ENCODE assay signal across 8 cellular contexts in the genomic region with DNA sequence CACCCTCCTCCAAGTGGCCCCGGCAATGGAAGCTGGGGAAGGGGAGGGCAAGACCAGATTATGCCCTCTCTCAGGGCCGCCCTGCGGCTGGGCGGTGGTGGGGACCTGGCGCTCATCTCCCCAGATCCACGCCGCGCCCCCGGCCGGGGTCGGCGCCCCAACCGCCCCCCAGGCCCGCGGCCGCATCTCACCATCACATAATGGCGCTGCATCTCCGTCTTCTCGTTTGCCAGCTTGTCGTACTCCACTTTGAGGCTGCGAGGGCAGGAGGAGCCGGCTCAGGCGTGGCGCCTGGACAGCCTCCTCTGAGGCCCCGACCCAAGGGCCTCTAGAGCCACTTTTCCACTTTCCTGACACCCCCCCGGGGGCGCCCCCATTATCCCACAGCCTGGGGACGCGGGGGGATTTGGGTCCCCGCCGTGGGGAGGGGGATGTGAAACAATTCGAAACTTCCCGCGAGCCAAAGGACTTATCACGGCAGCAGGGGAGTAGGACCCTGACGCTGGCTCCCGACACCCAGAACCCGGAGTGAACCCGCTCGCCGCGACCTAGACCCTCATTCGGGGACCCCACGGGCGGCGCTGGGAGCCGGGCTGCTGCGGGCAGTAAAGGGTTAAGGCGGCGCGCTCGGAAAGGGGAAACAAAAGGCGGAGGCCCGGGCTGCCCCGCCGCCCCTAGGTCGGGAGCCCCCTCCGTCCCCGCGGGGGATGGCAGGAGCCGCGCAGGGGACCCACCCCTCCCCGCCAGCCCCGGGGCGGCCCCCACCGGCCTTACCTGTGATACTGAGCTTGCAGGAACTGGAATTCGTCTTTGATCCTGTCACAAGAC. TPM values are rescaled to one million over a fixed set of nuclear protein-coding genes. Genes with fewer than 3 reads are reported as not detected.
DNase-seq lines count a peak whose midpoint lies in the region; ATAC-seq, FAIRE-seq and TF ChIP-seq lines count a peak whose summit lies in the region.

No MANE protein-coding gene starts in this region.

- no peak for TF ChIP-seq POLR2A in GM12878 (IDR thresholded peaks at IDR 0.05; ENCODE audit: low read depth, low read length)

- DNase-seq in NCI-H1105 treated with DMSO at 0.1 percent for 48 hours (lab: John Stamatoyannopoulos, UW) (peak; percentile 27), NCI-H1105 (lab: John Stamatoyannopoulos, UW) (no peak), SK-N-DZ (ENCODE audit: low spot score) (peak; percentile 71), GM12878 (ENCODE audit: low read depth, low spot score) (no peak), left colon (peak; percentile 50 to 75), AG08395 (ENCODE audit: low spot score) (no peak), COLO829 (ENCODE audit: low spot score) (no peak)
- peak; percentile 33 to 55 for DNase-seq in stimulated activated CD4-positive, alpha-beta T cell treated with anti-CD3 and anti-CD28 coated beads, Interleukin-4, amount 100 ng/mL, for 4 hours

- FAIRE-seq in GM12878 (lab: Jason Lieb, UNC) = no peak

- peaks cover 53% of the 10 kb centered on the region for H3K79me2 ChIP-seq in GM12878 (ENCODE audit: control insufficient read depth, insufficient read depth, low read length)

- H3K27me3 ChIP-seq in GM12878 (replicated peaks in 1 of 2; ENCODE audit: control insufficient read depth in 2 of 2, insufficient read depth in 2 of 2, low read length in 1 of 2) = peaks cover 0 to 3% of the 10 kb centered on the region in 2 experiments; a peak in 1 of 4 replicates

- peak overlapping the region; percentile 77 for H3K4me2 ChIP-seq in GM12878 (ENCODE audit: control insufficient read depth, insufficient read depth)

- intact Hi-C loops in GM12878 (cut with micrococcal nuclease; ENCODE audit: unreplicated experiment) = loop anchor here (2.0 to 5.0 kb wide), 8 partner anchors 47 to 618 kb away; no protein-coding TSS in a partner anchor
- intact Hi-C loops in left colon (cut with DNase I, micrococcal nuclease) = no loop called here

- SMC1A ChIA-PET in GM12878 (lab: Charles Lee; ENCODE audit: uncharacterized antibody, unreplicated experiment) = interaction anchor here (0.6 to 2.2 kb wide), 9 partner anchors 15 to 119 kb away, joined by 3 to 12 read pairs (median 6); no protein-coding TSS in a partner anchor

- H3K36me3 ChIP-seq in GM12878 (ENCODE audit: control insufficient read depth in 2 of 2, insufficient read depth in 2 of 2, low read length in 1 of 2) = peaks cover 0 to 17% of the 10 kb centered on the region in 2 experiments; a peak in 2 of 4 replicates

- peak; percentile 8 to 23 (median 8); a peak in 3 of 6 replicates for TF ChIP-seq CTCF in GM12878 (IDR thresholded peaks at IDR 0.05 in 2 of 3, conservative IDR thresholded peaks at IDR 0.05 in 1 of 3; ENCODE audit: control insufficient read depth in 2 of 3, extremely low read depth in 1 of 3, insufficient read depth in 1 of 3, low read depth in 3 of 3, low read length in 3 of 3)

- TF ChIP-seq RAD21 in GM12878 (IDR thresholded peaks at IDR 0.05; ENCODE audit: insufficient read depth, low read depth, low read length) = no peak

- peaks cover 25% of the 10 kb centered on the region for H3K4me1 ChIP-seq in GM12878 (ENCODE audit: control insufficient read depth, insufficient read depth, low read length)

- BruUV-seq in GM12878 (replicated peaks; lab: Mats Ljungman, UMichigan) = no TSS peak

- RAD21 ChIA-PET in GM12878 (lab: Charles Lee; ENCODE audit: unreplicated experiment) = interaction anchor here (0.9 to 5.3 kb wide), 10 partner anchors 44 to 426 kb away, joined by 3 to 31 read pairs (median 4); no protein-coding TSS in a partner anchor

- H3K27ac ChIP-seq in GM12878 (ENCODE audit: control insufficient read depth, insufficient read depth) = peak overlapping the region; percentile 40; the same call in 1 of the 2 replicates

- H3K4me3 ChIP-seq in GM12878 = peak overlapping the region; percentile 97

- in situ Hi-C loops in GM12878 (cut with MboI) = no loop called here

- peak overlapping the region; percentile 57; the same call in 1 of the 2 replicates for H2AFZ ChIP-seq in GM12878 (ENCODE audit: control insufficient read depth, low read depth, low read length)

- no peak for TF ChIP-seq EP300 in GM12878 (IDR thresholded peaks at IDR 0.05; ENCODE audit: borderline replicate concordance in 1 of 2, control insufficient read depth in 1 of 2, low read depth in 2 of 2, low read length in 2 of 2)

- WGBS in GM12878 (ENCODE audit: insufficient coverage, insufficient replicate concordance, low lambda C conversion rate, missing lambda C conversion rate) = 1% methylated on average over 53 of the region's 67 CpGs

- CTCF ChIA-PET in GM12878 (lab: Yijun Ruan, JAX) = interaction anchor here (0.9 to 4.2 kb wide), 6 partner anchors 59 to 119 kb away, joined by 3 to 23 read pairs (median 6); no protein-coding TSS in a partner anchor

- POLR2A ChIA-PET in GM12878 (lab: Charles Lee) = interaction anchor here (0.6 to 3.5 kb wide), 3 partner anchors 45 to 637 kb away, joined by 3 to 17 read pairs (median 4); no protein-coding TSS in a partner anchor

- ATAC-seq in GM12878 = peak; percentile 18
- ATAC-seq in left colon = no peak

- peak overlapping the region; percentile 68 for H3K9ac ChIP-seq in GM12878 (ENCODE audit: control insufficient read depth, insufficient read depth, low read length)

- H4K20me1 ChIP-seq in GM12878 (ENCODE audit: control insufficient read depth, insufficient read depth) = peaks cover 8% of the 10 kb centered on the region; the same call in 1 of the 2 replicates

- H3K9me3 ChIP-seq in GM12878 (replicated peaks; ENCODE audit: control insufficient read depth, insufficient read depth, low read length) = no peaks in the 10 kb centered on the region

TF ChIP-seq in GM12878, 131 proteins besides CTCF, POLR2A, EP300 and RAD21:
- TF ChIP-seq NR2F1 (conservative IDR thresholded peaks at IDR 0.05) (0 out of 2 replicates have a peak, but pooled peaks have one; percentile 19), RB1 (IDR thresholded peaks at IDR 0.05; ENCODE audit: borderline replicate concordance) (no peak), IKZF2 (IDR thresholded peaks at IDR 0.05) (no peak), MEF2B (IDR thresholded peaks at IDR 0.05; ENCODE audit: partially characterized antibody, poor library complexity, severe bottlenecking) (peak; percentile 18), JUNB (IDR thresholded peaks at IDR 0.05) (no peak)
- TF ChIP-seq, protein P1, sequence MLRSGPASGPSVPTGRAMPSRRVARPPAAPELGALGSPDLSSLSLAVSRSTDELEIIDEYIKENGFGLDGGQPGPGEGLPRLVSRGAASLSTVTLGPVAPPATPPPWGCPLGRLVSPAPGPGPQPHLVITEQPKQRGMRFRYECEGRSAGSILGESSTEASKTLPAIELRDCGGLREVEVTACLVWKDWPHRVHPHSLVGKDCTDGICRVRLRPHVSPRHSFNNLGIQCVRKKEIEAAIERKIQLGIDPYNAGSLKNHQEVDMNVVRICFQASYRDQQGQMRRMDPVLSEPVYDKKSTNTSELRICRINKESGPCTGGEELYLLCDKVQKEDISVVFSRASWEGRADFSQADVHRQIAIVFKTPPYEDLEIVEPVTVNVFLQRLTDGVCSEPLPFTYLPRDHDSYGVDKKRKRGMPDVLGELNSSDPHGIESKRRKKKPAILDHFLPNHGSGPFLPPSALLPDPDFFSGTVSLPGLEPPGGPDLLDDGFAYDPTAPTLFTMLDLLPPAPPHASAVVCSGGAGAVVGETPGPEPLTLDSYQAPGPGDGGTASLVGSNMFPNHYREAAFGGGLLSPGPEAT (IDR thresholded peaks at IDR 0.05; ENCODE audit: low read depth) = 0 out of 2 replicates have a peak, but pooled peaks have one; percentile 1
TF ChIP-seq in GM12878: peak in this region for 3.

RNA-seq across cellular contexts. Expression of gene TLE3, which starts 2.1 kb away (rescaled TPM):
- polyA plus RNA-seq in SK-N-DZ (2014; cell fraction: cytosol; rRNA removed) = 72.5 and 97.1 TPM in 2 replicates
- 109 and 125 TPM in 2 replicates for polyA plus RNA-seq in SK-N-DZ (2014; cell fraction: nucleus; rRNA removed)
- 56.1 and 56.3 TPM in 2 replicates for total RNA-seq in GM12878 (2013; cell fraction: nucleolus; rRNA removed)
- total RNA-seq in GM12878 (2014; rRNA removed) (20.3 and 21.9 TPM in 2 replicates), GM12878 (2014; rRNA removed; fragmentation: Illumina TruSeq; extraction: Trizol) (8.7 and 9.2 TPM in 2 replicates), GM12878 (2021) (56.3 and 65.5 TPM in 2 replicates), left colon (10 to 100 TPM; 51.2 to 79.7 TPM)
- 34.4 TPM for polyA plus RNA-seq in GM12878 (2011; ENCODE audit: low read depth)
- polyA plus RNA-seq in GM12878 (2011; rRNA removed) (5.3 and 8.7 TPM in 2 replicates), GM12878 (2014; fragmentation: Illumina TruSeq; extraction: Trizol) (4.6 and 9.7 TPM in 2 replicates), GM12878 (2014; fragmentation: Nextera tagmentation; extraction: Ambion mirVana) (1 to 10 TPM; 1.2 to 2.2 TPM), GM12878 (2014; rRNA removed) (23.6 and 28.3 TPM in 2 replicates), GM12878 (2016; fragmentation: Nextera tagmentation; extraction: Ambion mirVana) (10 to 100 TPM in 1 of 2 experiments, 1 to 10 TPM in 1; 9.6 to 10.0 TPM)
- polyA plus RNA-seq in GM12878 (2011; cell fraction: cytosol; rRNA removed) = 12.5 and 15.1 TPM in 2 replicates
- polyA plus RNA-seq in GM12878 (2011; cell fraction: nucleus; rRNA removed) = 58.8 and 68.9 TPM in 2 replicates
- polyA plus RNA-seq in GM12878 (2012) = 27.1 and 45.9 TPM in 2 replicates
- polyA minus RNA-seq in GM12878 (2011; rRNA and poly(A)+ RNA removed) = 35.7 and 39.9 TPM in 2 replicates
- polyA minus RNA-seq in GM12878 (2011; cell fraction: cytosol; rRNA and poly(A)+ RNA removed) = 14.1 and 25.1 TPM in 2 replicates
- 34.3 and 66.5 TPM in 2 replicates for polyA minus RNA-seq in GM12878 (2011; cell fraction: nucleus; rRNA and poly(A)+ RNA removed)

Comparison
In these comparisons a context has a peak if more than half of its experiments do, and no peak if none do; other contexts are left out.
1. DNase-seq: peak in NCI-H1105 treated with DMSO at 0.1 percent for 48 hours (single experiment), SK-N-DZ (single experiment), left colon (2 of 2) and stimulated activated CD4-positive, alpha-beta T cell treated with anti-CD3 and anti-CD28 coated beads, Interleukin-4, amount 100 ng/mL, for 4 hours (2 of 2); none in NCI-H1105 (single experiment), GM12878 (single experiment), AG08395 (single experiment) and COLO829 (single experiment).